ENCODE assay signal across 10 cellular contexts in the genomic region with DNA sequence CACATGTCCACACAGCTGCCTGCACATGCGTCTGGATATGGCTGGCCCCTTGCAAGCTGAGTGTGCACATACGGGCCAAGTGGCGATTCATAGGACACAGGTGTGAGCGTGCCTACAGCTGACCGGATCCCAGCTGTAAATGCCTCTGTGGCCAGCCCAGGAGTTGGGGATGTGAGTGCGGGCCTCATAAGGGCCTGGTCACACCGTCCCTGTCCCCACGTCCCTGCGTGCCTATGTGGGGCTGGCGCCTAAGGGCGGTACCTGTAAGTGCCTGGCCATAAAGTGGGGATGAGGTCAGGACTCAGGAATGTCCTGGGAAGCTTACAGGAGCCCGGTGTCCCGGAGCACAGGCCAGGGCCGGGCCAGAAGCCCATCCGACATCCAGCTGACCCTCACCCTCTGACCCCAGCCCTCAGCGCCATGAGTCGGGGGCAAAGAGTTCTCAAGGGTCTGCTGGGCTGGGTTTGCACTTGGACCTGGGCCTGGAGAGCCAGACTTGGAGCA. TPM values are rescaled to one million over a fixed set of nuclear protein-coding genes. Genes with fewer than 3 reads are reported as not detected.
DNase-seq lines count a peak whose midpoint lies in the region; ATAC-seq, FAIRE-seq and TF ChIP-seq lines count a peak whose summit lies in the region.
"Had no signal": no experiment of that assay in that cellular context is flagged by ENCODE, and none has a peak within 500 bp of the region (broad histone marks: within the 10 kb centered on the region; RNA-seq: fewer than 3 reads in every experiment).

No MANE protein-coding gene starts in this region.

- peaks cover 4% of the 10 kb centered on the region for H3K4me1 Mint-ChIP-seq in neural crest cell

- H3K27me3 ChIP-seq in DOHH2 (ENCODE audit: control insufficient read depth, low read length) (no peaks in the 10 kb centered on the region), Karpas-422 (ENCODE audit: low read length) (no peaks in the 10 kb centered on the region), bronchial epithelial cell (ENCODE audit: control insufficient read depth, insufficient read depth, low read length) (peaks cover 1% of the 10 kb centered on the region)

- H3K27ac Mint-ChIP-seq in neural crest cell (ENCODE audit: unreplicated experiment), result no peak overlapping the region

- ATAC-seq in GM19351 (IDR thresholded peaks at IDR 0.05; ENCODE audit: unreplicated experiment), result no peak
- no peak for ATAC-seq in HG02642 (IDR thresholded peaks at IDR 0.05; ENCODE audit: poor library complexity, unreplicated experiment)

- H3K9me3 ChIP-seq in DOHH2 (ENCODE audit: control insufficient read depth, insufficient read depth, low read length) (no peaks in the 10 kb centered on the region), Karpas-422 (ENCODE audit: low read length) (no peaks in the 10 kb centered on the region)

- H3K4me3 ChIP-seq in DOHH2 (ENCODE audit: low read length) (no peak overlapping the region), Karpas-422 (ENCODE audit: low read length) (peak overlapping the region; percentile 76; the same call in 1 of the 2 replicates), bronchial epithelial cell (ENCODE audit: low read depth, low read length) (no peak overlapping the region)

- peak overlapping the region; percentile 27 for H3K4me3 Mint-ChIP-seq in neural crest cell

- TF ChIP-seq CTCF in DOHH2 (IDR thresholded peaks at IDR 0.05; ENCODE audit: low read depth, low read length, poor library complexity, severe bottlenecking) (no peak), bronchial epithelial cell (IDR thresholded peaks at IDR 0.05; ENCODE audit: insufficient read depth, low read length, severe bottlenecking) (no peak), neural crest cell (conservative IDR thresholded peaks at IDR 0.05) (no peak)

- H3K9me2 ChIP-seq in DOHH2 (replicated peaks; ENCODE audit: control insufficient read depth, low read length) (no peaks in the 10 kb centered on the region), Karpas-422 (replicated peaks; ENCODE audit: insufficient read depth, low read length) (no peaks in the 10 kb centered on the region)

- H3K4me1 ChIP-seq in DOHH2 (ENCODE audit: control insufficient read depth, low read length) (peaks cover 48% of the 10 kb centered on the region), Karpas-422 (ENCODE audit: low read length) (peaks cover 49% of the 10 kb centered on the region)

- H3K27me3 Mint-ChIP-seq in neural crest cell (ENCODE audit: low read depth), result peaks cover 55% of the 10 kb centered on the region

- peak overlapping the region; percentile 79 for H3K9ac ChIP-seq in Karpas-422 (ENCODE audit: low read length)

- H3F3A ChIP-seq in DOHH2 (ENCODE audit: control insufficient read depth, insufficient read depth), result peaks cover 9% of the 10 kb centered on the region; the same call in 1 of the 2 replicates

- H3K4me2 ChIP-seq in DOHH2 (ENCODE audit: low read length) (peak overlapping the region; percentile 96; the same call in 1 of the 2 replicates), Karpas-422 (ENCODE audit: low read depth, low read length, poor library complexity, severe bottlenecking) (peak overlapping the region; percentile 96)

- H3K79me2 ChIP-seq in DOHH2 (ENCODE audit: control insufficient read depth, low read length) (peaks cover 29% of the 10 kb centered on the region), Karpas-422 (ENCODE audit: low read length) (peaks cover 12% of the 10 kb centered on the region; the same call in 1 of the 2 replicates)

- DNase-seq in Karpas-422 (no peak), bronchial epithelial cell (ENCODE audit: low read depth) (peak; percentile 54), neural crest cell (ENCODE audit: low read depth, low spot score) (no peak), SK-N-DZ (ENCODE audit: low spot score) (no peak), NCI-H1048 (lab: John Stamatoyannopoulos, UW) (no peak)
- DNase-seq: NCI-H187 had no signal

- H4K20me1 ChIP-seq in DOHH2 (ENCODE audit: control insufficient read depth, insufficient read depth, low read depth, low read length), result no peaks in the 10 kb centered on the region
- no peaks in the 10 kb centered on the region for H4K20me1 ChIP-seq in Karpas-422 (ENCODE audit: insufficient read depth, low read depth, low read length)

- H3K9me3 Mint-ChIP-seq in neural crest cell, result no peaks in the 10 kb centered on the region

- H3K27ac ChIP-seq in DOHH2 (ENCODE audit: low read depth, low read length) (no peak overlapping the region), Karpas-422 (ENCODE audit: low read length) (no peak overlapping the region)
- H3K27ac ChIP-seq: SK-N-MC had no signal

- H3K36me3 Mint-ChIP-seq in neural crest cell (ENCODE audit: low read depth), result no peaks in the 10 kb centered on the region

- H3K36me3 ChIP-seq in DOHH2 (ENCODE audit: control insufficient read depth, low read length) (peaks cover 23% of the 10 kb centered on the region), Karpas-422 (ENCODE audit: insufficient read depth, low read length) (no peaks in the 10 kb centered on the region), bronchial epithelial cell (ENCODE audit: control insufficient read depth, insufficient read depth, low read length) (no peaks in the 10 kb centered on the region)

- no peak for FAIRE-seq in bronchial epithelial cell (lab: Jason Lieb, UNC)

- no peak overlapping the region for H2AFZ ChIP-seq in Karpas-422 (ENCODE audit: low read length)

RNA-seq across cellular contexts. Expression of a gene that starts 1.3 kb away (rescaled TPM):
- 31.5 and 114 TPM in 2 replicates for total RNA-seq in Karpas-422 (2014; rRNA removed; shearing (Covaris generic); ENCODE audit: low replicate concordance)
- 9.0 and 11.8 TPM in 2 replicates for total RNA-seq in bronchial epithelial cell
- 1.6 and 1.7 TPM in 2 replicates for total RNA-seq in neural crest cell
- polyA plus RNA-seq in SK-N-DZ (2014; cell fraction: cytosol; rRNA removed), result 3.2 and 6.2 TPM in 2 replicates
- polyA plus RNA-seq in SK-N-DZ (2014; cell fraction: nucleus; rRNA removed), result 6.1 and 10.6 TPM in 2 replicates

RNA-seq across cellular contexts. Expression of a gene that starts 25.8 kb away (rescaled TPM):
- total RNA-seq in Karpas-422 (2014; rRNA removed; shearing (Covaris generic); ENCODE audit: low replicate concordance), result 23.8 and 31.7 TPM in 2 replicates
- 6.8 and 13.8 TPM in 2 replicates for total RNA-seq in bronchial epithelial cell
- 12.8 and 16.3 TPM in 2 replicates for total RNA-seq in neural crest cell
- polyA plus RNA-seq in SK-N-DZ (2014; cell fraction: cytosol; rRNA removed), result 7.6 and 10.8 TPM in 2 replicates
- polyA plus RNA-seq in SK-N-DZ (2014; cell fraction: nucleus; rRNA removed), result 71.2 and 150 TPM in 2 replicates

RNA-seq across cellular contexts. Expression of a gene that starts 29.5 kb away (rescaled TPM):
- 117 and 222 TPM in 2 replicates for total RNA-seq in Karpas-422 (2014; rRNA removed; shearing (Covaris generic); ENCODE audit: low replicate concordance)
- total RNA-seq in bronchial epithelial cell, result 57.4 and 87.1 TPM in 2 replicates
- total RNA-seq in neural crest cell, result 256 and 257 TPM in 2 replicates
- polyA plus RNA-seq in SK-N-DZ (2014; cell fraction: cytosol; rRNA removed), result 240 and 311 TPM in 2 replicates
- polyA plus RNA-seq in SK-N-DZ (2014; cell fraction: nucleus; rRNA removed), result 150 and 168 TPM in 2 replicates

RNA-seq across cellular contexts. Expression of a gene that starts 38.1 kb away (rescaled TPM):
- total RNA-seq in Karpas-422 (2014; rRNA removed; shearing (Covaris generic); ENCODE audit: low replicate concordance), result 286 and 423 TPM in 2 replicates
- total RNA-seq in bronchial epithelial cell (274 and 291 TPM in 2 replicates), neural crest cell (300 and 313 TPM in 2 replicates)
- polyA plus RNA-seq in SK-N-DZ (2014; cell fraction: cytosol; rRNA removed), result 781 and 852 TPM in 2 replicates
- 522 and 693 TPM in 2 replicates for polyA plus RNA-seq in SK-N-DZ (2014; cell fraction: nucleus; rRNA removed)

RNA-seq across cellular contexts. Expression of a gene that starts 39.2 kb away (rescaled TPM):
- 88.6 and 97.9 TPM in 2 replicates for total RNA-seq in Karpas-422 (2014; rRNA removed; shearing (Covaris generic); ENCODE audit: low replicate concordance)
- total RNA-seq in bronchial epithelial cell (96.9 and 189 TPM in 2 replicates), neural crest cell (140 and 141 TPM in 2 replicates)
- polyA plus RNA-seq in SK-N-DZ (2014; cell fraction: cytosol; rRNA removed), result 100.0 and 112 TPM in 2 replicates
- 50.3 and 54.1 TPM in 2 replicates for polyA plus RNA-seq in SK-N-DZ (2014; cell fraction: nucleus; rRNA removed)
